13 cellular contexts compared by ENCODE assay signal in the genomic region with DNA sequence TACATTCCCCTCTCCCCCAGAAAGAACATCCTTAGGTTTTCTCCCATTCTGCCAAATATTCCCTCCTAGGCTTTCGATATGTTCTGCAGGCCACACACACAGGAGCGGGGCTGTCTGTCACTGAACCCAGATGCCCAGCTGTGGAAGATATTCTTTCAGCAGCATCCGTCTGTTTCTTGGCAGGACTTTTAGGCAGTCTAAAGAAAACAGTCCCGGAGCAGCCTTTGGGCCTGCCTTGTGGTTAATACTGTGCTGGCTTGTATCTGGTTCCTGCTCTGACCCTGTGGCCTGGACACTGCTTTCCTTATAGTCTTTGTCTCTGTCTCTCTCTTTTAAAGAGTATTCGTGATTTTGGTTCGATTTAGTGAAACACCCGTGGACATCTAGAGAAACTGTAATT.
DNase-seq lines count a peak whose midpoint lies in the region; ATAC-seq, FAIRE-seq and TF ChIP-seq lines count a peak whose summit lies in the region.
"Had no signal": no experiment of that assay in that cellular context is flagged by ENCODE, and none has a peak within 500 bp of the region (broad histone marks: within the 10 kb centered on the region; RNA-seq: fewer than 3 reads in every experiment).

No MANE protein-coding gene starts in this region.

- DNase-seq in T-helper 17 cell (no peak), dorsolateral prefrontal cortex (peak in 2 of 10 donors; percentile 20 to 28), mucosa of descending colon (no peak), superior temporal gyrus (ENCODE audit: extremely low spot score) (peak; percentile 52), HTR-8/SVneo (ENCODE audit: insufficient read length, low spot score) (no peak), GM10248 (ENCODE audit: extremely low spot score) (no peak)
- no peak for DNase-seq in activated CD4-positive, alpha-beta memory T cell treated with anti-CD3 and anti-CD28 coated beads, Interleukin-2, amount 10 ng/mL, durations not matched to agents 7 days and 5 days
- DNase-seq: KBM-7, NCI-H187, right lobe of liver, T1000 had no signal

- no peaks in the 10 kb centered on the region for H3K27me3 ChIP-seq in dorsolateral prefrontal cortex
- H3K27me3 ChIP-seq: ascending aorta, right lobe of liver had no signal

- POLR2A ChIA-PET in activated CD4-positive, alpha-beta memory T cell treated with anti-CD3 and anti-CD28 coated beads, Interleukin-2, amount 10 ng/mL, durations not matched to agents 7 days and 5 days (lab: Charles Lee) = no interaction called here
- POLR2A ChIA-PET in GM10248 (lab: Yijun Ruan, JAX) = no interaction called here

- no peak for FAIRE-seq in HTR-8/SVneo (lab: Jason Lieb, UNC)
- FAIRE-seq: D721Med had no signal

- peaks cover 10% of the 10 kb centered on the region for H3K36me3 Mint-ChIP-seq in T-helper 17 cell (ENCODE audit: low read depth)
- peaks cover 69% of the 10 kb centered on the region for H3K36me3 Mint-ChIP-seq in activated CD4-positive, alpha-beta memory T cell treated with anti-CD3 and anti-CD28 coated beads, Interleukin-2, amount 10 ng/mL, durations not matched to agents 7 days and 5 days (ENCODE audit: low read depth)

- peak overlapping the region; percentile 89 for H3K27ac Mint-ChIP-seq in T-helper 17 cell
- H3K27ac Mint-ChIP-seq in activated CD4-positive, alpha-beta memory T cell treated with anti-CD3 and anti-CD28 coated beads, Interleukin-2, amount 10 ng/mL, durations not matched to agents 7 days and 5 days = no peak overlapping the region

- intact Hi-C loops in dorsolateral prefrontal cortex (cut with DNase I) = no loop called here
- intact Hi-C loops in mucosa of descending colon (cut with DNase I, micrococcal nuclease) = no loop called here

- H3K4me3 ChIP-seq in dorsolateral prefrontal cortex (peak overlapping the region in 3 of 59 donors; percentile 0 to 14 (median 5)), mucosa of descending colon (no peak overlapping the region)
- H3K4me3 ChIP-seq: ascending aorta, right lobe of liver had no signal

- ATAC-seq in T-helper 17 cell (no peak), mucosa of descending colon (peak; percentile 50)

- peaks cover 11% of the 10 kb centered on the region for H3K4me1 ChIP-seq in mucosa of descending colon (ENCODE audit: low read depth)
- H3K4me1 ChIP-seq: ascending aorta, right lobe of liver had no signal

- peaks cover 32% of the 10 kb centered on the region for H3K4me1 Mint-ChIP-seq in T-helper 17 cell
- peaks cover 60% of the 10 kb centered on the region for H3K4me1 Mint-ChIP-seq in activated CD4-positive, alpha-beta memory T cell treated with anti-CD3 and anti-CD28 coated beads, Interleukin-2, amount 10 ng/mL, durations not matched to agents 7 days and 5 days

- TF ChIP-seq CTCF in dorsolateral prefrontal cortex (IDR thresholded peaks at IDR 0.05 in 54 of 56, conservative IDR thresholded peaks at IDR 0.05 in 2 of 56; ENCODE audit: low read depth in 1 of 56, partially characterized antibody in 56 of 56) (peak in 1 of 56 donors; percentile 6), mucosa of descending colon (IDR thresholded peaks at IDR 0.05) (no peak), GM10248 (IDR thresholded peaks at IDR 0.05; ENCODE audit: control extremely low read depth, extremely low read depth, low read depth, missing control alignments) (no peak)

- no peaks in the 10 kb centered on the region for H3K9me3 Mint-ChIP-seq in activated CD4-positive, alpha-beta memory T cell treated with anti-CD3 and anti-CD28 coated beads, Interleukin-2, amount 10 ng/mL, durations not matched to agents 7 days and 5 days

- CTCF ChIA-PET in activated CD4-positive, alpha-beta memory T cell treated with anti-CD3 and anti-CD28 coated beads, Interleukin-2, amount 10 ng/mL, durations not matched to agents 7 days and 5 days (lab: Charles Lee) = interaction anchor here (1.1 kb wide), 1 partner anchor 458 kb away, joined by 3 read pairs; no protein-coding TSS in a partner anchor
- CTCF ChIA-PET in GM10248 (lab: Yijun Ruan, JAX) = no interaction called here

- peak overlapping the region in 47 of 59 donors; percentile 1 to 97 (median 60) for H3K27ac ChIP-seq in dorsolateral prefrontal cortex
- H3K27ac ChIP-seq: ascending aorta, right lobe of liver had no signal

- no peak overlapping the region for H3K4me3 Mint-ChIP-seq in T-helper 17 cell
- no peak overlapping the region for H3K4me3 Mint-ChIP-seq in activated CD4-positive, alpha-beta memory T cell treated with anti-CD3 and anti-CD28 coated beads, Interleukin-2, amount 10 ng/mL, durations not matched to agents 7 days and 5 days

- H3K36me3 ChIP-seq in mucosa of descending colon (ENCODE audit: low read depth) = no peaks in the 10 kb centered on the region
- H3K36me3 ChIP-seq: ascending aorta, right lobe of liver had no signal

- H3K27me3 Mint-ChIP-seq in T-helper 17 cell = no peaks in the 10 kb centered on the region
- H3K27me3 Mint-ChIP-seq in activated CD4-positive, alpha-beta memory T cell treated with anti-CD3 and anti-CD28 coated beads, Interleukin-2, amount 10 ng/mL, durations not matched to agents 7 days and 5 days = no peaks in the 10 kb centered on the region

- H3K9me3 ChIP-seq in T-helper 17 cell (ENCODE audit: control insufficient read depth, low read length, poor library complexity, severe bottlenecking) = no peaks in the 10 kb centered on the region
- H3K9me3 ChIP-seq in mucosa of descending colon = no peaks in the 10 kb centered on the region
- H3K9me3 ChIP-seq: ascending aorta, right lobe of liver had no signal
